ENCODE assay signal across 20 cellular contexts in the genomic region with DNA sequence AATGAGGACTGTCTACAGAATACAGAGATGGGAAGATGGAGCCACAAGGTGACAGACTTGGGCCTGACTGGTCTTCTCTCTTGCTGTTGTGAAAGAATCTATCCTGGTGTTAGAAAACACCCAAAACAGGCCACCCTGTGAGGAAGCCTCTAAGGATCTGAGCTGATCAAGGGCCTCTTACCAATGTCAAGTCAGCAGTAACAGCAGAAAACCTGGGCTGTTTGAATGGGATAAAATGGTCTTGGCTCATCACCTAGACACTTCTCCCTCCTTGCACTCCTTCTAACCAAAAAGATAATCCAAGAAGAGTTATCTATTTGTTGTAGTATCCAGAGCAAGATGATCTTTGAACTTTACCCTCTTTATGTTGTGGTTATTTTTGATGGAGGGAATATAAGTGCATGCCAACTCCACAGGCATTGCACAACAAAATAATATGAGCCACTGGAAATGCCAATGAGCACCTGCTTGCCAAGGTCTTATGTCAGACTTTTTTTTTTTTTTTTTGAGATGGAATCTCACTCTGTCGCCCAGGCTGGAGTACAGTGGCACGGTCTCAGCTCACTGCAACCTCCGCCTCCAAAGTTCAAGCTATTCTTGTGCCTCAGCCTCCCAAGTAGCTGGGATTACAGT.
"Had no signal": no experiment of that assay in that cellular context is flagged by ENCODE, and none has a peak within 500 bp of the region (broad histone marks: within the 10 kb centered on the region; RNA-seq: fewer than 3 reads in every experiment).

No MANE protein-coding gene starts in this region.

- H3K4me1 ChIP-seq: colonic mucosa, left ventricle myocardium inferior had no signal

- H3K27me3 Mint-ChIP-seq: activated CD4-positive, alpha-beta T cell treated with anti-CD3 and anti-CD28 coated beads, Interleukin-2, amount 10 ng/mL, durations not matched to agents 24 days and 14 days; activated naive CD8-positive, alpha-beta T cell treated with anti-CD3 and anti-CD28 coated beads, Interleukin-2, amount 50 U/mL, for 24 hours; central memory CD8-positive, alpha-beta T cell; memory B cell; stimulated activated memory B cell treated with anti-CD40 and anti-IgM and Interleukin-4, amounts not matched to agents 10 μg/mL and 1 μg/mL and 100 μg/mL, for 72 hours had no signal

- H3K36me3 Mint-ChIP-seq: memory B cell; stimulated activated memory B cell treated with anti-CD40 and anti-IgM and Interleukin-4, amounts not matched to agents 10 μg/mL and 1 μg/mL and 100 μg/mL, for 72 hours had no signal

- DNase-seq: activated CD4-positive, alpha-beta T cell treated with anti-CD3 and anti-CD28 coated beads, Interleukin-2, amount 10 ng/mL, durations not matched to agents 24 days and 14 days; activated CD8-positive, alpha-beta T cell treated with anti-CD3 and anti-CD28 coated beads, Interleukin-2, amount 10 ng/mL, durations not matched to agents 7 days and 5 days; activated naive CD4-positive, alpha-beta T cell treated with anti-CD3 and anti-CD28 coated beads for 36 hours; activated naive CD8-positive, alpha-beta T cell treated with anti-CD3 and anti-CD28 coated beads, Interleukin-2, amount 50 U/mL, for 24 hours; activated T-cell treated with anti-CD3 and anti-CD28 coated beads, Interleukin-2, amount 50 U/mL, for 4 hours; aorta; brain microvascular endothelial cell; colonic mucosa; endodermal cell; gastrocnemius medialis; head of caudate nucleus; left ventricle myocardium inferior; occipital lobe; spleen; stimulated activated CD4-positive, alpha-beta T cell treated with anti-CD3 and anti-CD28 coated beads, Interleukin-4, amount 100 ng/mL, for 4 hours; SW 1271 had no signal

- H3K27ac ChIP-seq: brain microvascular endothelial cell, colonic mucosa, gastrocnemius medialis, left ventricle myocardium inferior, spleen had no signal

- H3K27me3 ChIP-seq: brain microvascular endothelial cell, colonic mucosa, gastrocnemius medialis, spleen had no signal

- H3K9me3 Mint-ChIP-seq: activated naive CD4-positive, alpha-beta T cell treated with anti-CD3 and anti-CD28 coated beads for 36 hours; activated T-cell treated with anti-CD3 and anti-CD28 coated beads, Interleukin-2, amount 50 U/mL, for 4 hours; central memory CD8-positive, alpha-beta T cell; memory B cell; stimulated activated memory B cell treated with anti-CD40 and anti-IgM and Interleukin-4, amounts not matched to agents 10 μg/mL and 1 μg/mL and 100 μg/mL, for 72 hours; T-helper 2 cell treated with Interferon-gamma antibody and Interleukin-4, amounts not matched to agents 5 μg/mL and 100 μg/mL, for 36 hours had no signal

- ATAC-seq: activated CD8-positive, alpha-beta T cell treated with anti-CD3 and anti-CD28 coated beads, Interleukin-2, amount 10 ng/mL, durations not matched to agents 7 days and 5 days; activated naive CD8-positive, alpha-beta T cell treated with anti-CD3 and anti-CD28 coated beads, Interleukin-2, amount 50 U/mL, for 24 hours; activated T-cell treated with anti-CD3 and anti-CD28 coated beads, Interleukin-2, amount 50 U/mL, for 4 hours; gastrocnemius medialis; stimulated activated memory B cell treated with anti-CD40 and anti-IgM and Interleukin-4, amounts not matched to agents 10 μg/mL and 1 μg/mL and 100 μg/mL, for 72 hours had no signal

- H3K4me3 ChIP-seq: colonic mucosa, gastrocnemius medialis, left ventricle myocardium inferior, spleen had no signal

- H3K36me3 ChIP-seq: brain microvascular endothelial cell, colonic mucosa, gastrocnemius medialis, left ventricle myocardium inferior, spleen had no signal

- H3K9me3 ChIP-seq: colonic mucosa, gastrocnemius medialis, left ventricle myocardium inferior, spleen had no signal

- H3K27ac Mint-ChIP-seq: activated CD4-positive, alpha-beta T cell treated with anti-CD3 and anti-CD28 coated beads, Interleukin-2, amount 10 ng/mL, durations not matched to agents 24 days and 14 days; activated CD8-positive, alpha-beta T cell treated with anti-CD3 and anti-CD28 coated beads, Interleukin-2, amount 10 ng/mL, durations not matched to agents 7 days and 5 days; activated naive CD4-positive, alpha-beta T cell treated with anti-CD3 and anti-CD28 coated beads for 36 hours; activated naive CD8-positive, alpha-beta T cell treated with anti-CD3 and anti-CD28 coated beads, Interleukin-2, amount 50 U/mL, for 24 hours; endodermal cell; memory B cell; stimulated activated memory B cell treated with anti-CD40 and anti-IgM and Interleukin-4, amounts not matched to agents 10 μg/mL and 1 μg/mL and 100 μg/mL, for 72 hours; T-helper 2 cell treated with Interferon-gamma antibody and Interleukin-4, amounts not matched to agents 5 μg/mL and 100 μg/mL, for 36 hours had no signal

- H3K4me3 Mint-ChIP-seq: activated CD4-positive, alpha-beta T cell treated with anti-CD3 and anti-CD28 coated beads, Interleukin-2, amount 10 ng/mL, durations not matched to agents 24 days and 14 days; activated CD8-positive, alpha-beta T cell treated with anti-CD3 and anti-CD28 coated beads, Interleukin-2, amount 10 ng/mL, durations not matched to agents 7 days and 5 days; activated naive CD4-positive, alpha-beta T cell treated with anti-CD3 and anti-CD28 coated beads for 36 hours; activated naive CD8-positive, alpha-beta T cell treated with anti-CD3 and anti-CD28 coated beads, Interleukin-2, amount 50 U/mL, for 24 hours; activated T-cell treated with anti-CD3 and anti-CD28 coated beads, Interleukin-2, amount 50 U/mL, for 4 hours; central memory CD8-positive, alpha-beta T cell; endodermal cell; memory B cell; stimulated activated memory B cell treated with anti-CD40 and anti-IgM and Interleukin-4, amounts not matched to agents 10 μg/mL and 1 μg/mL and 100 μg/mL, for 72 hours; T-helper 2 cell treated with Interferon-gamma antibody and Interleukin-4, amounts not matched to agents 5 μg/mL and 100 μg/mL, for 36 hours had no signal

- H3K4me1 Mint-ChIP-seq: endodermal cell had no signal
